In the genomic region with DNA sequence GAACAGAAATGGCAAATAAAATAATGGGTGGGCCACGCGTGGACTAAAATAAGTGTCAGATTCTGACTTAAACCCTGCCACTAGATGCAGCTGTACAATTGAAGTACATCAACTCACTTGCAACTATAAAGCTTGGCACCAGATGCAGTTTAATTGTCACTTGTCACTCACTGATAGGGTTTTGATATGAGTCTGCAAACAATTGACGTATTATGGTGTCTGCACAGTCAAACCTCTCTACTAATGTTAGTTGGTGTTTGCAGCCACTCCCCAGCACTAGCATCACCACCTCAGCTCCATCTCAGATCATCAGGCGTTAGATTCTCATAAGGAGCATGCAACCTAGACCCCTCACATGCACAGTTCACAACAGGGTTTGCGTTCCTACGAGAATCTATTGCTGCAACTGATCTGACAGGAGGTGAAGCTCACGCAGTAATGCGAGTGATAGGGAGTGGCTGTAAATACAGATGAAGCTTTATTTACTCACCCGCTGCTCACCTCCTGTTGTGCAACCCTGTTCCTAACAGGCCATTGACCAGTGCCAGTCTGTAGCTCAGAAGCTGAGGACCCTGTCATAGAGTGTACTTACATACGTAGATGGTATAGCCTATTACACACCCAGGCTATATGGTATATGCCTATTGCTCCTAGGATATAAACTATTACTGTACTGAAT, we compare ENCODE assay signal across 2 cellular contexts.
TF ChIP-seq lines count a peak whose summit lies in the region.

No MANE protein-coding gene starts in this region.

TF ChIP-seq in GM12878, 131 proteins besides CTCF, POLR2A, EP300 and RAD21 (continued from another document and continues in another):
- no peak for TF ChIP-seq CREB1 (IDR thresholded peaks at IDR 0.05; ENCODE audit: low read depth)
- TF ChIP-seq MTA2 (IDR thresholded peaks at IDR 0.05; ENCODE audit: low read depth) = no peak
- TF ChIP-seq, protein P1, sequence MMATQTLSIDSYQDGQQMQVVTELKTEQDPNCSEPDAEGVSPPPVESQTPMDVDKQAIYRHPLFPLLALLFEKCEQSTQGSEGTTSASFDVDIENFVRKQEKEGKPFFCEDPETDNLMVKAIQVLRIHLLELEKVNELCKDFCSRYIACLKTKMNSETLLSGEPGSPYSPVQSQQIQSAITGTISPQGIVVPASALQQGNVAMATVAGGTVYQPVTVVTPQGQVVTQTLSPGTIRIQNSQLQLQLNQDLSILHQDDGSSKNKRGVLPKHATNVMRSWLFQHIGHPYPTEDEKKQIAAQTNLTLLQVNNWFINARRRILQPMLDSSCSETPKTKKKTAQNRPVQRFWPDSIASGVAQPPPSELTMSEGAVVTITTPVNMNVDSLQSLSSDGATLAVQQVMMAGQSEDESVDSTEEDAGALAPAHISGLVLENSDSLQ (IDR thresholded peaks at IDR 0.05) = peak; percentile 67
- no peak for TF ChIP-seq NFYA (IDR thresholded peaks at IDR 0.05; ENCODE audit: borderline replicate concordance, low read depth, low read length)
- no peak for TF ChIP-seq MTA3 (IDR thresholded peaks at IDR 0.05; ENCODE audit: borderline replicate concordance, low read length)
- TF ChIP-seq CREM (IDR thresholded peaks at IDR 0.05; ENCODE audit: low read depth) = no peak
- no peak for TF ChIP-seq PAX8 (IDR thresholded peaks at IDR 0.05)
- TF ChIP-seq, protein P2, sequence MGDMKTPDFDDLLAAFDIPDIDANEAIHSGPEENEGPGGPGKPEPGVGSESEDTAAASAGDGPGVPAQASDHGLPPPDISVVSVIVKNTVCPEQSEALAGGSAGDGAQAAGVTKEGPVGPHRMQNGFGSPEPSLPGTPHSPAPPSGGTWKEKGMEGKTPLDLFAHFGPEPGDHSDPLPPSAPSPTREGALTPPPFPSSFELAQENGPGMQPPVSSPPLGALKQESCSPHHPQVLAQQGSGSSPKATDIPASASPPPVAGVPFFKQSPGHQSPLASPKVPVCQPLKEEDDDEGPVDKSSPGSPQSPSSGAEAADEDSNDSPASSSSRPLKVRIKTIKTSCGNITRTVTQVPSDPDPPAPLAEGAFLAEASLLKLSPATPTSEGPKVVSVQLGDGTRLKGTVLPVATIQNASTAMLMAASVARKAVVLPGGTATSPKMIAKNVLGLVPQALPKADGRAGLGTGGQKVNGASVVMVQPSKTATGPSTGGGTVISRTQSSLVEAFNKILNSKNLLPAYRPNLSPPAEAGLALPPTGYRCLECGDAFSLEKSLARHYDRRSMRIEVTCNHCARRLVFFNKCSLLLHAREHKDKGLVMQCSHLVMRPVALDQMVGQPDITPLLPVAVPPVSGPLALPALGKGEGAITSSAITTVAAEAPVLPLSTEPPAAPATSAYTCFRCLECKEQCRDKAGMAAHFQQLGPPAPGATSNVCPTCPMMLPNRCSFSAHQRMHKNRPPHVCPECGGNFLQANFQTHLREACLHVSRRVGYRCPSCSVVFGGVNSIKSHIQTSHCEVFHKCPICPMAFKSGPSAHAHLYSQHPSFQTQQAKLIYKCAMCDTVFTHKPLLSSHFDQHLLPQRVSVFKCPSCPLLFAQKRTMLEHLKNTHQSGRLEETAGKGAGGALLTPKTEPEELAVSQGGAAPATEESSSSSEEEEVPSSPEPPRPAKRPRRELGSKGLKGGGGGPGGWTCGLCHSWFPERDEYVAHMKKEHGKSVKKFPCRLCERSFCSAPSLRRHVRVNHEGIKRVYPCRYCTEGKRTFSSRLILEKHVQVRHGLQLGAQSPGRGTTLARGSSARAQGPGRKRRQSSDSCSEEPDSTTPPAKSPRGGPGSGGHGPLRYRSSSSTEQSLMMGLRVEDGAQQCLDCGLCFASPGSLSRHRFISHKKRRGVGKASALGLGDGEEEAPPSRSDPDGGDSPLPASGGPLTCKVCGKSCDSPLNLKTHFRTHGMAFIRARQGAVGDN (IDR thresholded peaks at IDR 0.05) = no peak
- TF ChIP-seq JUNB (IDR thresholded peaks at IDR 0.05) = peak; percentile 58; the same call in 1 of the 2 replicates
- TF ChIP-seq SREBF1 (IDR thresholded peaks at IDR 0.05; ENCODE audit: low read length) = no peak
- TF ChIP-seq ZNF622 (IDR thresholded peaks at IDR 0.05) = no peak
- TF ChIP-seq PAX5 (IDR thresholded peaks at IDR 0.05; ENCODE audit: borderline replicate concordance, low read depth, low read length) = no peak
- TF ChIP-seq MEF2B (IDR thresholded peaks at IDR 0.05; ENCODE audit: partially characterized antibody, poor library complexity, severe bottlenecking) = no peak
- TF ChIP-seq, protein P3, sequence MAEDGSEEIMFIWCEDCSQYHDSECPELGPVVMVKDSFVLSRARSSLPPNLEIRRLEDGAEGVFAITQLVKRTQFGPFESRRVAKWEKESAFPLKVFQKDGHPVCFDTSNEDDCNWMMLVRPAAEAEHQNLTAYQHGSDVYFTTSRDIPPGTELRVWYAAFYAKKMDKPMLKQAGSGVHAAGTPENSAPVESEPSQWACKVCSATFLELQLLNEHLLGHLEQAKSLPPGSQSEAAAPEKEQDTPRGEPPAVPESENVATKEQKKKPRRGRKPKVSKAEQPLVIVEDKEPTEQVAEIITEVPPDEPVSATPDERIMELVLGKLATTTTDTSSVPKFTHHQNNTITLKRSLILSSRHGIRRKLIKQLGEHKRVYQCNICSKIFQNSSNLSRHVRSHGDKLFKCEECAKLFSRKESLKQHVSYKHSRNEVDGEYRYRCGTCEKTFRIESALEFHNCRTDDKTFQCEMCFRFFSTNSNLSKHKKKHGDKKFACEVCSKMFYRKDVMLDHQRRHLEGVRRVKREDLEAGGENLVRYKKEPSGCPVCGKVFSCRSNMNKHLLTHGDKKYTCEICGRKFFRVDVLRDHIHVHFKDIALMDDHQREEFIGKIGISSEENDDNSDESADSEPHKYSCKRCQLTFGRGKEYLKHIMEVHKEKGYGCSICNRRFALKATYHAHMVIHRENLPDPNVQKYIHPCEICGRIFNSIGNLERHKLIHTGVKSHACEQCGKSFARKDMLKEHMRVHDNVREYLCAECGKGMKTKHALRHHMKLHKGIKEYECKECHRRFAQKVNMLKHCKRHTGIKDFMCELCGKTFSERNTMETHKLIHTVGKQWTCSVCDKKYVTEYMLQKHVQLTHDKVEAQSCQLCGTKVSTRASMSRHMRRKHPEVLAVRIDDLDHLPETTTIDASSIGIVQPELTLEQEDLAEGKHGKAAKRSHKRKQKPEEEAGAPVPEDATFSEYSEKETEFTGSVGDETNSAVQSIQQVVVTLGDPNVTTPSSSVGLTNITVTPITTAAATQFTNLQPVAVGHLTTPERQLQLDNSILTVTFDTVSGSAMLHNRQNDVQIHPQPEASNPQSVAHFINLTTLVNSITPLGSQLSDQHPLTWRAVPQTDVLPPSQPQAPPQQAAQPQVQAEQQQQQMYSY (CRISPR knock-in tag; IDR thresholded peaks at IDR 0.05) = no peak
- no peak for TF ChIP-seq SUZ12 (IDR thresholded peaks at IDR 0.05; ENCODE audit: unreplicated experiment)
- TF ChIP-seq TCF12 (IDR thresholded peaks at IDR 0.05; ENCODE audit: low read depth, low read length) = no peak
- no peak for TF ChIP-seq KDM1A (IDR thresholded peaks at IDR 0.05; ENCODE audit: borderline replicate concordance)

TF ChIP-seq in HepG2, 621 proteins besides CTCF, POLR2A, EP300 and RAD21 (continues in another document):
- TF ChIP-seq ZNF775 (CRISPR knock-in tag; IDR thresholded peaks at IDR 0.05; ENCODE audit: borderline replicate concordance) (no peak), KDM3A (CRISPR knock-in tag; IDR thresholded peaks at IDR 0.05; ENCODE audit: low read depth) (0 out of 2 replicates have a peak, but pooled peaks have one; percentile 64), ASH2L (IDR thresholded peaks at IDR 0.05; ENCODE audit: insufficient read length, low read depth, low read length) (no peak), ETV6 (CRISPR knock-in tag; conservative IDR thresholded peaks at IDR 0.05) (no peak), SMAD3 (CRISPR knock-in tag; IDR thresholded peaks at IDR 0.05) (peak; percentile 48; the same call in 1 of the 2 replicates), AGO1 (IDR thresholded peaks at IDR 0.05; ENCODE audit: low read depth, low read length, poor library complexity, severe bottlenecking) (no peak), ZNF780A (CRISPR knock-in tag; IDR thresholded peaks at IDR 0.05) (no peak), MED1 (CRISPR knock-in tag; IDR thresholded peaks at IDR 0.05) (peak; percentile 82), RCOR2 (CRISPR knock-in tag; IDR thresholded peaks at IDR 0.05) (0 out of 2 replicates have a peak, but pooled peaks have one; percentile 76), SMC3 (IDR thresholded peaks at IDR 0.05; ENCODE audit: low read length) (peak; percentile 11; the same call in 1 of the 2 replicates)
- TF ChIP-seq, protein P4, sequence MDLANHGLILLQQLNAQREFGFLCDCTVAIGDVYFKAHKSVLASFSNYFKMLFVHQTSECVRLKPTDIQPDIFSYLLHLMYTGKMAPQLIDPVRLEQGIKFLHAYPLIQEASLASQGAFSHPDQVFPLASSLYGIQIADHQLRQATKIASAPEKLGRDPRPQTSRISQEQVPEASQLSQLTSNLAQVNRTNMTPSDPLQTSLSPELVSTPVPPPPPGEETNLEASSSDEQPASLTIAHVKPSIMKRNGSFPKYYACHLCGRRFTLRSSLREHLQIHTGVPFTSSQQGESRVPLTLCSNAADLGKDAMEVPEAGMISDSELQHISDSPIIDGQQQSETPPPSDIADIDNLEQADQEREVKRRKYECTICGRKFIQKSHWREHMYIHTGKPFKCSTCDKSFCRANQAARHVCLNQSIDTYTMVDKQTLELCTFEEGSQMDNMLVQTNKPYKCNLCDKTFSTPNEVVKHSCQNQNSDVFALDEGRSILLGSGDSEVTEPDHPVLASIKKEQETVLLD (CRISPR knock-in tag; IDR thresholded peaks at IDR 0.05; ENCODE audit: low read depth) = no peak
- TF ChIP-seq, protein P5, sequence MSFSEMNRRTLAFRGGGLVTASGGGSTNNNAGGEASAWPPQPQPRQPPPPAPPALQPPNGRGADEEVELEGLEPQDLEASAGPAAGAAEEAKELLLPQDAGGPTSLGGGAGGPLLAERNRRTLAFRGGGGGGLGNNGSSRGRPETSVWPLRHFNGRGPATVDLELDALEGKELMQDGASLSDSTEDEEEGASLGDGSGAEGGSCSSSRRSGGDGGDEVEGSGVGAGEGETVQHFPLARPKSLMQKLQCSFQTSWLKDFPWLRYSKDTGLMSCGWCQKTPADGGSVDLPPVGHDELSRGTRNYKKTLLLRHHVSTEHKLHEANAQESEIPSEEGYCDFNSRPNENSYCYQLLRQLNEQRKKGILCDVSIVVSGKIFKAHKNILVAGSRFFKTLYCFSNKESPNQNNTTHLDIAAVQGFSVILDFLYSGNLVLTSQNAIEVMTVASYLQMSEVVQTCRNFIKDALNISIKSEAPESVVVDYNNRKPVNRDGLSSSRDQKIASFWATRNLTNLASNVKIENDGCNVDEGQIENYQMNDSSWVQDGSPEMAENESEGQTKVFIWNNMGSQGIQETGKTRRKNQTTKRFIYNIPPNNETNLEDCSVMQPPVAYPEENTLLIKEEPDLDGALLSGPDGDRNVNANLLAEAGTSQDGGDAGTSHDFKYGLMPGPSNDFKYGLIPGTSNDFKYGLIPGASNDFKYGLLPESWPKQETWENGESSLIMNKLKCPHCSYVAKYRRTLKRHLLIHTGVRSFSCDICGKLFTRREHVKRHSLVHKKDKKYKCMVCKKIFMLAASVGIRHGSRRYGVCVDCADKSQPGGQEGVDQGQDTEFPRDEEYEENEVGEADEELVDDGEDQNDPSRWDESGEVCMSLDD (CRISPR knock-in tag; IDR thresholded peaks at IDR 0.05; ENCODE audit: borderline replicate concordance) = no peak
- TF ChIP-seq, protein P6, sequence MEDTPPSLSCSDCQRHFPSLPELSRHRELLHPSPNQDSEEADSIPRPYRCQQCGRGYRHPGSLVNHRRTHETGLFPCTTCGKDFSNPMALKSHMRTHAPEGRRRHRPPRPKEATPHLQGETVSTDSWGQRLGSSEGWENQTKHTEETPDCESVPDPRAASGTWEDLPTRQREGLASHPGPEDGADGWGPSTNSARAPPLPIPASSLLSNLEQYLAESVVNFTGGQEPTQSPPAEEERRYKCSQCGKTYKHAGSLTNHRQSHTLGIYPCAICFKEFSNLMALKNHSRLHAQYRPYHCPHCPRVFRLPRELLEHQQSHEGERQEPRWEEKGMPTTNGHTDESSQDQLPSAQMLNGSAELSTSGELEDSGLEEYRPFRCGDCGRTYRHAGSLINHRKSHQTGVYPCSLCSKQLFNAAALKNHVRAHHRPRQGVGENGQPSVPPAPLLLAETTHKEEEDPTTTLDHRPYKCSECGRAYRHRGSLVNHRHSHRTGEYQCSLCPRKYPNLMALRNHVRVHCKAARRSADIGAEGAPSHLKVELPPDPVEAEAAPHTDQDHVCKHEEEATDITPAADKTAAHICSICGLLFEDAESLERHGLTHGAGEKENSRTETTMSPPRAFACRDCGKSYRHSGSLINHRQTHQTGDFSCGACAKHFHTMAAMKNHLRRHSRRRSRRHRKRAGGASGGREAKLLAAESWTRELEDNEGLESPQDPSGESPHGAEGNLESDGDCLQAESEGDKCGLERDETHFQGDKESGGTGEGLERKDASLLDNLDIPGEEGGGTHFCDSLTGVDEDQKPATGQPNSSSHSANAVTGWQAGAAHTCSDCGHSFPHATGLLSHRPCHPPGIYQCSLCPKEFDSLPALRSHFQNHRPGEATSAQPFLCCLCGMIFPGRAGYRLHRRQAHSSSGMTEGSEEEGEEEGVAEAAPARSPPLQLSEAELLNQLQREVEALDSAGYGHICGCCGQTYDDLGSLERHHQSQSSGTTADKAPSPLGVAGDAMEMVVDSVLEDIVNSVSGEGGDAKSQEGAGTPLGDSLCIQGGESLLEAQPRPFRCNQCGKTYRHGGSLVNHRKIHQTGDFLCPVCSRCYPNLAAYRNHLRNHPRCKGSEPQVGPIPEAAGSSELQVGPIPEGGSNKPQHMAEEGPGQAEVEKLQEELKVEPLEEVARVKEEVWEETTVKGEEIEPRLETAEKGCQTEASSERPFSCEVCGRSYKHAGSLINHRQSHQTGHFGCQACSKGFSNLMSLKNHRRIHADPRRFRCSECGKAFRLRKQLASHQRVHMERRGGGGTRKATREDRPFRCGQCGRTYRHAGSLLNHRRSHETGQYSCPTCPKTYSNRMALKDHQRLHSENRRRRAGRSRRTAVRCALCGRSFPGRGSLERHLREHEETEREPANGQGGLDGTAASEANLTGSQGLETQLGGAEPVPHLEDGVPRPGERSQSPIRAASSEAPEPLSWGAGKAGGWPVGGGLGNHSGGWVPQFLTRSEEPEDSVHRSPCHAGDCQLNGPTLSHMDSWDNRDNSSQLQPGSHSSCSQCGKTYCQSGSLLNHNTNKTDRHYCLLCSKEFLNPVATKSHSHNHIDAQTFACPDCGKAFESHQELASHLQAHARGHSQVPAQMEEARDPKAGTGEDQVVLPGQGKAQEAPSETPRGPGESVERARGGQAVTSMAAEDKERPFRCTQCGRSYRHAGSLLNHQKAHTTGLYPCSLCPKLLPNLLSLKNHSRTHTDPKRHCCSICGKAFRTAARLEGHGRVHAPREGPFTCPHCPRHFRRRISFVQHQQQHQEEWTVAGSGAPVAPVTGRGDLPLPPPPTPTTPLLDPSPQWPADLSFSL (CRISPR knock-in tag; IDR thresholded peaks at IDR 0.05) = no peak
- TF ChIP-seq, protein P7, sequence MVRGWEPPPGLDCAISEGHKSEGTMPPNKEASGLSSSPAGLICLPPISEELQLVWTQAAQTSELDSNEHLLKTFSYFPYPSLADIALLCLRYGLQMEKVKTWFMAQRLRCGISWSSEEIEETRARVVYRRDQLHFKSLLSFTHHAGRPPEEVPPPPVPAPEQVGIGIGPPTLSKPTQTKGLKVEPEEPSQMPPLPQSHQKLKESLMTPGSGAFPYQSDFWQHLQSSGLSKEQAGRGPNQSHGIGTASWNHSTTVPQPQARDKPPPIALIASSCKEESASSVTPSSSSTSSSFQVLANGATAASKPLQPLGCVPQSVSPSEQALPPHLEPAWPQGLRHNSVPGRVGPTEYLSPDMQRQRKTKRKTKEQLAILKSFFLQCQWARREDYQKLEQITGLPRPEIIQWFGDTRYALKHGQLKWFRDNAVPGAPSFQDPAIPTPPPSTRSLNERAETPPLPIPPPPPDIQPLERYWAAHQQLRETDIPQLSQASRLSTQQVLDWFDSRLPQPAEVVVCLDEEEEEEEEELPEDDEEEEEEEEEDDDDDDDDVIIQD (CRISPR knock-in tag; IDR thresholded peaks at IDR 0.05; ENCODE audit: low read depth) = peak; percentile 63; the same call in 1 of the 2 replicates
- TF ChIP-seq, protein P8, sequence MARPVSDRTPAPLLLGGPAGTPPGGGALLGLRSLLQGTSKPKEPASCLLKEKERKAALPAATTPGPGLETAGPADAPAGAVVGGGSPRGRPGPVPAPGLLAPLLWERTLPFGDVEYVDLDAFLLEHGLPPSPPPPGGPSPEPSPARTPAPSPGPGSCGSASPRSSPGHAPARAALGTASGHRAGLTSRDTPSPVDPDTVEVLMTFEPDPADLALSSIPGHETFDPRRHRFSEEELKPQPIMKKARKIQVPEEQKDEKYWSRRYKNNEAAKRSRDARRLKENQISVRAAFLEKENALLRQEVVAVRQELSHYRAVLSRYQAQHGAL (CRISPR knock-in tag; IDR thresholded peaks at IDR 0.05; ENCODE audit: not compliant biosample characterization) = no peak
